In the genomic region with DNA sequence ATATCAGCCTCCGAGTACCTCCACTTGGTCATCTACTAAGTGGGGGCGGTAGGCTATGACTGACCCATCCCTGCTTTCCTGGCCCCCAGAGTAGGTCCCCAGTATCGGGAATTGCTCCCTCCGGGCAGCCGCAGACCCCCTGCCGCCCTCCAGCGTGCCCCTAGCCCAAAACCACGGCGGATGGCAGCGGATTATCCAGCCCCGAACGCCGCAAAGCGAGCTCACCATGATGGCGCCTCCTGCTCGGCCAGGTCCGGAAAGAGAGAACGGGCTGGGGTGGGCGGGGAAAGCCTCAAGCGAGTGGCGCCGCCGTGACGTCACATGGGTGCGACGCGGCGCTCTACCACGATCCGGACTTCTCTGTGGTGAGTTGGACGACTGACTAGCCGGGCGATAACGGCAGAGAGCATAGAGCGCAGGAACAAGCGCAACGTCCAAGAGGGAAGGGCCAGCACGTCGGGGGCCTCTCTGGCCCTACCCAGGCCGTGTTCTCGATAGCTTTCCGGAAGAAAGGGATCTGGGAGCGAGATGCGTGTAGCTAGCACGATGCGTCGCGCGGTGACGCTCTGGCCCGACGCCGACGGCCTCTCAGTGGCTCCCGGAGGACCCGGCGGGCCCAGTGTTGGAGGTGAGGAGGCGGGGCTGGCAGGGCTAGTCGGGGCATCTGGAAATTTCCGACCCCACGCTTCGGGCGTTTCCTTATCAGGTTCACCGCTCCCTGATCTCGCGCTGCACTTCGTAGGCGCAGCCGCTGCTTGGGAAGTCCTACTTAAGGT, we compare ENCODE assay signal across 8 cellular contexts. TPM values are rescaled to one million over a fixed set of nuclear protein-coding genes. Genes with fewer than 3 reads are reported as not detected.
DNase-seq lines count a peak whose midpoint lies in the region; TF ChIP-seq lines count a peak whose summit lies in the region.

Gene RPL18 (minus strand): TSS at position 263 of the 776 bp plus-strand sequence. CDS start 35 bp downstream, at position 228.
Gene SPHK2 (plus strand): TSS at position 591 of the 776 bp plus-strand sequence. CDS start 1,009 bp downstream, outside the sequence.

- H3K9ac ChIP-seq in ES-I3 (ENCODE audit: low read depth, low read length) (peak within 1 kb of the TSS; percentile 87), MM.1S (ENCODE audit: low read length) (peak within 1 kb of the TSS; percentile 96), neural cell (ENCODE audit: low read length) (peak within 1 kb of the TSS; percentile 88)

- peak within 1 kb of the TSS; percentile 63 for H3K27ac ChIP-seq in MM.1S (ENCODE audit: low read length)
- peak within 1 kb of the TSS; percentile 83 for H3K27ac ChIP-seq in neural cell (ENCODE audit: low read length)
- H3K27ac ChIP-seq in stomach: peak within 1 kb of the TSS; percentile 82 to 94 (median 93)

- peak; percentile 38 for TF ChIP-seq RAD21 in neural cell (conservative IDR thresholded peaks at IDR 0.05)

- no peak for TF ChIP-seq CTCF in MM.1S (IDR thresholded peaks at IDR 0.05; ENCODE audit: low read length)
- peak; percentile 45 for TF ChIP-seq CTCF in neural cell (IDR thresholded peaks at IDR 0.05; ENCODE audit: poor library complexity, severe bottlenecking)
- TF ChIP-seq CTCF in stomach (IDR thresholded peaks at IDR 0.05): no peak

- H3K4me1 ChIP-seq in ES-I3 (ENCODE audit: insufficient read depth, low read length) (peaks cover 22% of the 10 kb centered on the region), HAP-1 (peaks cover 33% of the 10 kb centered on the region), MM.1S (ENCODE audit: low read length) (peaks cover 20% of the 10 kb centered on the region), stomach (peaks cover 50 to 76% (median 61%) of the 10 kb centered on the region in 4 donors)

- H3K9me3 ChIP-seq in ES-I3 (ENCODE audit: control insufficient read depth, insufficient read depth, low read length) (no peaks in the 10 kb centered on the region), HAP-1 (no peaks in the 10 kb centered on the region), MM.1S (replicated peaks; ENCODE audit: insufficient read depth, low read length) (no peaks in the 10 kb centered on the region), neural cell (ENCODE audit: low read length) (no peaks in the 10 kb centered on the region), stomach (no peaks in the 10 kb centered on the region)

- DNase-seq in HAP-1 (ENCODE audit: low spot score in 2 of 2) (peak; percentile 97 to 98), MM.1S (peak; percentile 99), SIG-M5 (lab: John Stamatoyannopoulos, UW) (peak; percentile 96), activated gamma-delta T cell (lab: John Stamatoyannopoulos, UW) (peak; percentile 94), fibroblast of the conjunctiva (ENCODE audit: low read depth) (peak; percentile 100), stomach (peak; percentile 97)

- WGBS in stomach, 5 donors: 0 to 1% (median 0%) methylated on average over 37 to 69 of the region's 69 CpGs

- H3K4me2 ChIP-seq in MM.1S (ENCODE audit: low read depth, low read length) (peak within 1 kb of the TSS; percentile 96), neural cell (ENCODE audit: low read length) (peak within 1 kb of the TSS; percentile 90)

- peaks cover 28% of the 10 kb centered on the region for H4K20me1 ChIP-seq in MM.1S (ENCODE audit: insufficient read depth, low read length)
- peaks cover 4% of the 10 kb centered on the region for H4K20me1 ChIP-seq in neural cell (ENCODE audit: insufficient read depth)

- H3K27me3 ChIP-seq in HAP-1 (ENCODE audit: low read depth) (no peaks in the 10 kb centered on the region), MM.1S (replicated peaks; ENCODE audit: insufficient read depth, low read length) (no peaks in the 10 kb centered on the region), neural cell (ENCODE audit: insufficient read depth, low read depth, low read length) (no peaks in the 10 kb centered on the region), stomach (no peaks in the 10 kb centered on the region)

- intact Hi-C loops in stomach (cut with DNase I; ENCODE audit: low total_unique reads): no loop called here

- H3K4me3 ChIP-seq in HAP-1 (peak within 1 kb of the TSS; percentile 96), MM.1S (ENCODE audit: low read length) (peak within 1 kb of the TSS; percentile 93), neural cell (ENCODE audit: low read length) (peak within 1 kb of the TSS; percentile 88), stomach (peak within 1 kb of the TSS; percentile 72 to 93 (median 90))

- peak within 1 kb of the TSS; percentile 83 for H2AFZ ChIP-seq in MM.1S (ENCODE audit: low read length)
- peak within 1 kb of the TSS; percentile 52 for H2AFZ ChIP-seq in neural cell (ENCODE audit: low read depth, low read length)

- H3K79me2 ChIP-seq in MM.1S (ENCODE audit: low read length): peaks cover 39% of the 10 kb centered on the region
- H3K79me2 ChIP-seq in neural cell (replicated peaks; ENCODE audit: insufficient read depth, low read length): peaks cover 24% of the 10 kb centered on the region

- peaks cover 37% of the 10 kb centered on the region for H3F3A ChIP-seq in MM.1S (ENCODE audit: insufficient read depth, low read length)
- peaks cover 5% of the 10 kb centered on the region for H3F3A ChIP-seq in neural cell (ENCODE audit: insufficient read depth, low read length, poor library complexity, severe bottlenecking)

- peak; percentile 86 for TF ChIP-seq EP300 in neural cell (conservative IDR thresholded peaks at IDR 0.05; ENCODE audit: poor library complexity, severe bottlenecking)
- no peak for TF ChIP-seq EP300 in stomach (IDR thresholded peaks at IDR 0.05)

- H3K9me2 ChIP-seq in MM.1S (replicated peaks; ENCODE audit: insufficient read depth, low read length) (no peaks in the 10 kb centered on the region), neural cell (ENCODE audit: insufficient read depth, low read length) (no peaks in the 10 kb centered on the region)

- peaks cover 16% of the 10 kb centered on the region for H3K36me3 ChIP-seq in ES-I3 (ENCODE audit: insufficient read depth, low read length)
- peaks cover 44% of the 10 kb centered on the region for H3K36me3 ChIP-seq in HAP-1 (replicated peaks)
- H3K36me3 ChIP-seq in MM.1S (replicated peaks; ENCODE audit: insufficient read depth, low read length): peaks cover 19% of the 10 kb centered on the region
- peaks cover 3% of the 10 kb centered on the region for H3K36me3 ChIP-seq in neural cell (ENCODE audit: insufficient read depth, low read length)
- H3K36me3 ChIP-seq in stomach: peaks cover 24 to 32% (median 30%) of the 10 kb centered on the region in 4 donors

- in situ Hi-C loops in HAP-1 (cut with MboI; ENCODE audit: low sequenced_read_pairs): no loop called here

- TF ChIP-seq POLR2A in stomach (IDR thresholded peaks at IDR 0.05): peak in 2 of 4 donors; percentile 70 to 73

TF ChIP-seq in neural cell, 6 proteins besides CTCF, POLR2A, EP300 and RAD21:
- TF ChIP-seq TAF1 (IDR thresholded peaks at IDR 0.05; ENCODE audit: low read depth) (peak; percentile 96), EZH2 (IDR thresholded peaks at IDR 0.05; ENCODE audit: borderline replicate concordance, insufficient read depth, low read length, poor library complexity, severe bottlenecking) (no peak), SMC3 (conservative IDR thresholded peaks at IDR 0.05; ENCODE audit: poor library complexity) (peak; percentile 54), POLR2AphosphoS5 (IDR thresholded peaks at IDR 0.05) (peak; percentile 96), MXI1 (conservative IDR thresholded peaks at IDR 0.05; ENCODE audit: poor library complexity, severe bottlenecking) (peak; percentile 88)
- TF ChIP-seq, protein P1, sequence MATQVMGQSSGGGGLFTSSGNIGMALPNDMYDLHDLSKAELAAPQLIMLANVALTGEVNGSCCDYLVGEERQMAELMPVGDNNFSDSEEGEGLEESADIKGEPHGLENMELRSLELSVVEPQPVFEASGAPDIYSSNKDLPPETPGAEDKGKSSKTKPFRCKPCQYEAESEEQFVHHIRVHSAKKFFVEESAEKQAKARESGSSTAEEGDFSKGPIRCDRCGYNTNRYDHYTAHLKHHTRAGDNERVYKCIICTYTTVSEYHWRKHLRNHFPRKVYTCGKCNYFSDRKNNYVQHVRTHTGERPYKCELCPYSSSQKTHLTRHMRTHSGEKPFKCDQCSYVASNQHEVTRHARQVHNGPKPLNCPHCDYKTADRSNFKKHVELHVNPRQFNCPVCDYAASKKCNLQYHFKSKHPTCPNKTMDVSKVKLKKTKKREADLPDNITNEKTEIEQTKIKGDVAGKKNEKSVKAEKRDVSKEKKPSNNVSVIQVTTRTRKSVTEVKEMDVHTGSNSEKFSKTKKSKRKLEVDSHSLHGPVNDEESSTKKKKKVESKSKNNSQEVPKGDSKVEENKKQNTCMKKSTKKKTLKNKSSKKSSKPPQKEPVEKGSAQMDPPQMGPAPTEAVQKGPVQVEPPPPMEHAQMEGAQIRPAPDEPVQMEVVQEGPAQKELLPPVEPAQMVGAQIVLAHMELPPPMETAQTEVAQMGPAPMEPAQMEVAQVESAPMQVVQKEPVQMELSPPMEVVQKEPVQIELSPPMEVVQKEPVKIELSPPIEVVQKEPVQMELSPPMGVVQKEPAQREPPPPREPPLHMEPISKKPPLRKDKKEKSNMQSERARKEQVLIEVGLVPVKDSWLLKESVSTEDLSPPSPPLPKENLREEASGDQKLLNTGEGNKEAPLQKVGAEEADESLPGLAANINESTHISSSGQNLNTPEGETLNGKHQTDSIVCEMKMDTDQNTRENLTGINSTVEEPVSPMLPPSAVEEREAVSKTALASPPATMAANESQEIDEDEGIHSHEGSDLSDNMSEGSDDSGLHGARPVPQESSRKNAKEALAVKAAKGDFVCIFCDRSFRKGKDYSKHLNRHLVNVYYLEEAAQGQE (IDR thresholded peaks at IDR 0.05; ENCODE audit: borderline replicate concordance): peak; percentile 96
TF ChIP-seq in neural cell: peak in this region for 5.

RNA-seq across cellular contexts. Expression of gene RPL18, which starts in this region (rescaled TPM):
- polyA plus RNA-seq in neural cell (2,102 and 2,180 TPM in 2 replicates), stomach (1,000 to 10,000 TPM; 2,771 to 3,739 (median 3,620) TPM)
- 717 and 772 TPM in 2 replicates for polyA minus RNA-seq in neural cell
- total RNA-seq in stomach: 1,000 to 10,000 TPM; 1,272 to 3,316 (median 1,768) TPM

RNA-seq across cellular contexts. Expression of gene SPHK2, which starts in this region (rescaled TPM):
- polyA plus RNA-seq in neural cell (22.6 and 32.6 TPM in 2 replicates), stomach (10 to 100 TPM in 2 of 3 donors, 1 to 10 TPM in 1; 9.4 to 20.5 (median 19.9) TPM)
- polyA minus RNA-seq in neural cell: 28.5 and 31.7 TPM in 2 replicates
- 100 to 1,000 TPM in 1 of 5 donors, 10 to 100 TPM in 4; 10.6 to 156 (median 19.2) TPM for total RNA-seq in stomach

Comparison
In these comparisons a context has a peak if more than half of its experiments do, and no peak if none do; other contexts are left out.
1. Peak in every context shown above with its lines: DNase-seq, H3K4me3 ChIP-seq and H3K27ac ChIP-seq.